In genomic region chr20:25623736-25624499, GRCh38 we compare ENCODE assay signal across 1 cellular context.
TF ChIP-seq lines count a peak whose summit lies in the region.

Gene NANP (minus strand): TSS chr20:25624014. CDS start chr20:25623948, 66 bp downstream.

TF ChIP-seq in HepG2, 621 proteins besides CTCF, POLR2A, EP300 and RAD21 (continued from another document and continues in another):
- TF ChIP-seq ZNF646 (CRISPR knock-in tag; IDR thresholded peaks at IDR 0.05) (peak; percentile 86), SPEN (CRISPR knock-in tag; IDR thresholded peaks at IDR 0.05; ENCODE audit: low read depth) (peak; percentile 93), ZNF580 (CRISPR knock-in tag; IDR thresholded peaks at IDR 0.05; ENCODE audit: borderline replicate concordance, low read depth) (peak; percentile 98), POLR2G (IDR thresholded peaks at IDR 0.05; ENCODE audit: low read depth, low read length) (peak; percentile 99), CREB1 (IDR thresholded peaks at IDR 0.05) (peak; percentile 80), CREB1 (CRISPR knock-in tag; IDR thresholded peaks at IDR 0.05) (no peak), TRAFD1 (CRISPR knock-in tag; IDR thresholded peaks at IDR 0.05; ENCODE audit: borderline replicate concordance) (peak; percentile 8; the same call in 1 of the 2 replicates), ZFP62 (CRISPR knock-in tag; IDR thresholded peaks at IDR 0.05) (no peak), FOXP1 (IDR thresholded peaks at IDR 0.05) (no peak), FOXP1 (CRISPR knock-in tag; IDR thresholded peaks at IDR 0.05) (peak; percentile 6; the same call in 1 of the 2 replicates), ZNF639 (CRISPR knock-in tag; conservative IDR thresholded peaks at IDR 0.05) (peak; percentile 87; the same call in 1 of the 2 replicates), NFYB (CRISPR knock-in tag; IDR thresholded peaks at IDR 0.05) (peak; percentile 46; the same call in 1 of the 2 replicates), JDP2 (CRISPR knock-in tag; IDR thresholded peaks at IDR 0.05; ENCODE audit: borderline replicate concordance) (peak; percentile 23; the same call in 1 of the 2 replicates), IKZF4 (CRISPR knock-in tag; IDR thresholded peaks at IDR 0.05; ENCODE audit: borderline replicate concordance, low read depth, not compliant biosample characterization) (peak; percentile 80), ZBTB42 (CRISPR knock-in tag; IDR thresholded peaks at IDR 0.05) (peak; percentile 97), TBX2 (CRISPR knock-in tag; IDR thresholded peaks at IDR 0.05; ENCODE audit: borderline replicate concordance) (peak; percentile 94), ZNF564 (CRISPR knock-in tag; IDR thresholded peaks at IDR 0.05) (peak; percentile 96), ZMAT3 (CRISPR knock-in tag; conservative IDR thresholded peaks at IDR 0.05) (peak; percentile 96), SP2 (CRISPR knock-in tag; IDR thresholded peaks at IDR 0.05) (peak; percentile 15; the same call in 1 of the 2 replicates), CREM (IDR thresholded peaks at IDR 0.05) (peak; percentile 88), CREM (CRISPR knock-in tag; IDR thresholded peaks at IDR 0.05) (peak; percentile 53; the same call in 1 of the 2 replicates), LBX2 (CRISPR knock-in tag; IDR thresholded peaks at IDR 0.05; ENCODE audit: borderline replicate concordance) (peak; percentile 93), ZBTB2 (CRISPR knock-in tag; IDR thresholded peaks at IDR 0.05; ENCODE audit: low read depth) (peak; percentile 76), ZNF235 (CRISPR knock-in tag; IDR thresholded peaks at IDR 0.05; ENCODE audit: borderline replicate concordance) (peak; percentile 94; the same call in 1 of the 2 replicates), ZNF782 (CRISPR knock-in tag; IDR thresholded peaks at IDR 0.05; ENCODE audit: borderline replicate concordance) (peak; percentile 93), ZNF143 (CRISPR knock-in tag; IDR thresholded peaks at IDR 0.05) (peak; percentile 54), MEIS1 (CRISPR knock-in tag; IDR thresholded peaks at IDR 0.05; ENCODE audit: borderline replicate concordance) (peak; percentile 15; the same call in 1 of the 2 replicates), ATF2 (CRISPR knock-in tag; IDR thresholded peaks at IDR 0.05) (peak; percentile 43; the same call in 1 of the 2 replicates), NBN (conservative IDR thresholded peaks at IDR 0.05) (no peak), ZNF354B (CRISPR knock-in tag; IDR thresholded peaks at IDR 0.05) (peak; percentile 58; the same call in 1 of the 2 replicates), ZFX (CRISPR knock-in tag; IDR thresholded peaks at IDR 0.05; ENCODE audit: low read depth) (peak; percentile 96; the same call in 1 of the 2 replicates), ZNF672 (CRISPR knock-in tag; IDR thresholded peaks at IDR 0.05) (no peak; the same call in 1 of the 2 replicates), NKX3-1 (CRISPR knock-in tag; IDR thresholded peaks at IDR 0.05) (peak; percentile 97), YY1 (IDR thresholded peaks at IDR 0.05; ENCODE audit: insufficient read depth, insufficient replicate concordance, low read depth, low read length) (peak; percentile 81), ZNF572 (CRISPR knock-in tag; IDR thresholded peaks at IDR 0.05) (peak; percentile 1; the same call in 1 of the 2 replicates), ZNF780A (CRISPR knock-in tag; IDR thresholded peaks at IDR 0.05) (peak; percentile 95), SIX4 (CRISPR knock-in tag; IDR thresholded peaks at IDR 0.05) (no peak; the same call in 1 of the 2 replicates), ZNF496 (CRISPR knock-in tag; IDR thresholded peaks at IDR 0.05; ENCODE audit: insufficient replicate concordance) (no peak), PHF20 (CRISPR knock-in tag; IDR thresholded peaks at IDR 0.05) (peak; percentile 87), E2F1 (CRISPR knock-in tag; IDR thresholded peaks at IDR 0.05) (peak; percentile 95), ZNF790 (CRISPR knock-in tag; IDR thresholded peaks at IDR 0.05; ENCODE audit: borderline replicate concordance) (peak; percentile 99), NONO (IDR thresholded peaks at IDR 0.05) (no peak), NONO (CRISPR knock-in tag; conservative IDR thresholded peaks at IDR 0.05) (peak; percentile 87), MLX (CRISPR knock-in tag; IDR thresholded peaks at IDR 0.05) (peak; percentile 13; the same call in 1 of the 2 replicates), THYN1 (CRISPR knock-in tag; IDR thresholded peaks at IDR 0.05; ENCODE audit: borderline replicate concordance, low read depth) (no peak), ZNF317 (CRISPR knock-in tag; IDR thresholded peaks at IDR 0.05) (peak; percentile 93), ZBTB26 (CRISPR knock-in tag; IDR thresholded peaks at IDR 0.05; ENCODE audit: borderline replicate concordance) (peak; percentile 79), KDM6A (CRISPR knock-in tag; IDR thresholded peaks at IDR 0.05; ENCODE audit: low read depth) (no peak), ZNF558 (CRISPR knock-in tag; IDR thresholded peaks at IDR 0.05; ENCODE audit: borderline replicate concordance) (peak; percentile 99), ZNF598 (CRISPR knock-in tag; IDR thresholded peaks at IDR 0.05; ENCODE audit: borderline replicate concordance) (peak; percentile 100), RORA (CRISPR knock-in tag; IDR thresholded peaks at IDR 0.05) (no peak), ATF1 (CRISPR knock-in tag; IDR thresholded peaks at IDR 0.05) (peak; percentile 38; the same call in 1 of the 2 replicates)
